In genomic region chr2:164826293-164827243, GRCh38 we compare ENCODE assay signal across 11 cellular contexts. TPM values are rescaled to one million over a fixed set of nuclear protein-coding genes. Genes with fewer than 3 reads are reported as not detected.
A peak's percentile ranks its signal among the peaks of the same experiment; 100 is the strongest.
DNase-seq lines count a peak whose midpoint lies in the region; ATAC-seq, FAIRE-seq and TF ChIP-seq lines count a peak whose summit lies in the region.
"Had no signal": no experiment of that assay in that cellular context is flagged by ENCODE, and none has a peak within 500 bp of the region (broad histone marks: within the 10 kb centered on the region; RNA-seq: fewer than 3 reads in every experiment).

No MANE protein-coding gene starts in this region.

- peak overlapping the region; percentile 48; the same call in 1 of the 2 replicates for H3K27ac ChIP-seq in MM.1S (ENCODE audit: low read length)

- H3K4me3 Mint-ChIP-seq in memory B cell, result peak overlapping the region; percentile 42
- no peak overlapping the region for H3K4me3 Mint-ChIP-seq in CD14-positive monocyte
- H3K4me3 Mint-ChIP-seq: T-helper 1 cell treated with Interleukin-12 subunit alpha and Interleukin-12 subunit beta and Interleukin-4 antibody, amounts not matched to agents 30 μg/mL and 1 μg/mL, for 36 hours had no signal

- H3K9ac ChIP-seq in MM.1S (ENCODE audit: low read length), result no peak overlapping the region

- no peaks in the 10 kb centered on the region for H3K9me3 ChIP-seq in MM.1S (replicated peaks; ENCODE audit: insufficient read depth, low read length)

- intact Hi-C loops in CD14-positive monocyte (cut with micrococcal nuclease), result no loop called here

- peak overlapping the region; percentile 48; the same call in 1 of the 2 replicates for H3K4me2 ChIP-seq in MM.1S (ENCODE audit: low read depth, low read length)

- H3K9me3 Mint-ChIP-seq in memory B cell, result no peaks in the 10 kb centered on the region
- peaks cover 0 to 2% (median 0%) of the 10 kb centered on the region in 7 donors for H3K9me3 Mint-ChIP-seq in CD14-positive monocyte
- H3K9me3 Mint-ChIP-seq: T-helper 1 cell treated with Interleukin-12 subunit alpha and Interleukin-12 subunit beta and Interleukin-4 antibody, amounts not matched to agents 30 μg/mL and 1 μg/mL, for 36 hours had no signal

- H3K36me3 ChIP-seq in MM.1S (replicated peaks; ENCODE audit: insufficient read depth, low read length), result no peaks in the 10 kb centered on the region
- peaks cover 3% of the 10 kb centered on the region for H3K36me3 ChIP-seq in bronchial epithelial cell (ENCODE audit: control insufficient read depth, insufficient read depth, low read length)

- DNase-seq in AG10803 (ENCODE audit: low read depth) (peak; percentile 73), MM.1S (peak; percentile 82), bronchial epithelial cell (ENCODE audit: low read depth) (peak; percentile 67), memory B cell (ENCODE audit: low spot score in 2 of 2) (no peak), MV-4-11 (lab: John Stamatoyannopoulos, UW) (no peak), NCI-H187 treated with DMSO at 0.1 percent for 48 hours (lab: John Stamatoyannopoulos, UW) (no peak), CD14-positive monocyte (ENCODE audit: low spot score) (no peak)
- DNase-seq: stimulated activated CD4-positive, alpha-beta T cell treated with anti-CD3 and anti-CD28 coated beads, Interleukin-4, amount 100 ng/mL, for 4 hours had no signal

- no peak for FAIRE-seq in bronchial epithelial cell (lab: Jason Lieb, UNC)
- FAIRE-seq: frontal cortex had no signal

- H3K27ac Mint-ChIP-seq in memory B cell (no peak overlapping the region), CD14-positive monocyte (no peak overlapping the region)
- H3K27ac Mint-ChIP-seq: T-helper 1 cell treated with Interleukin-12 subunit alpha and Interleukin-12 subunit beta and Interleukin-4 antibody, amounts not matched to agents 30 μg/mL and 1 μg/mL, for 36 hours had no signal

- H3K4me3 ChIP-seq in AG10803 (ENCODE audit: low read length) (no peak overlapping the region; the same call in 1 of the 2 replicates), MM.1S (ENCODE audit: low read length) (no peak overlapping the region), bronchial epithelial cell (ENCODE audit: low read depth, low read length) (no peak overlapping the region)

- H3K27me3 ChIP-seq in MM.1S (replicated peaks; ENCODE audit: insufficient read depth, low read length) (no peaks in the 10 kb centered on the region), bronchial epithelial cell (ENCODE audit: control insufficient read depth, insufficient read depth, low read length) (no peaks in the 10 kb centered on the region)

- peaks cover 10% of the 10 kb centered on the region for H3F3A ChIP-seq in MM.1S (ENCODE audit: insufficient read depth, low read length)

- H3K27me3 Mint-ChIP-seq in memory B cell (no peaks in the 10 kb centered on the region), CD14-positive monocyte (ENCODE audit: low read depth in 3 of 3) (no peaks in the 10 kb centered on the region)

- peaks cover 27% of the 10 kb centered on the region for H3K4me1 ChIP-seq in MM.1S (ENCODE audit: low read length)

- no peaks in the 10 kb centered on the region for H4K20me1 ChIP-seq in MM.1S (ENCODE audit: insufficient read depth, low read length)

- no peak for TF ChIP-seq CTCF in AG10803 (conservative IDR thresholded peaks at IDR 0.05; ENCODE audit: low read length)
- no peak for TF ChIP-seq CTCF in MM.1S (IDR thresholded peaks at IDR 0.05; ENCODE audit: low read length)
- no peak for TF ChIP-seq CTCF in bronchial epithelial cell (IDR thresholded peaks at IDR 0.05; ENCODE audit: insufficient read depth, low read length, severe bottlenecking)
- no peak for TF ChIP-seq CTCF in CD14-positive monocyte (IDR thresholded peaks at IDR 0.05)

- no peaks in the 10 kb centered on the region for H3K9me2 ChIP-seq in MM.1S (replicated peaks; ENCODE audit: insufficient read depth, low read length)

- H2AFZ ChIP-seq in MM.1S (ENCODE audit: low read length), result no peak overlapping the region

- H3K36me3 Mint-ChIP-seq in memory B cell (no peaks in the 10 kb centered on the region), CD14-positive monocyte (no peaks in the 10 kb centered on the region)

- peaks cover 68% of the 10 kb centered on the region for H3K79me2 ChIP-seq in MM.1S (ENCODE audit: low read length)

- H3K4me1 Mint-ChIP-seq in memory B cell, result peaks cover 14% of the 10 kb centered on the region
- peaks cover 4% of the 10 kb centered on the region for H3K4me1 Mint-ChIP-seq in CD14-positive monocyte

- peak; percentile 82 for ATAC-seq in memory B cell (ENCODE audit: low read depth)
- ATAC-seq in GM18858 (IDR thresholded peaks at IDR 0.05; ENCODE audit: unreplicated experiment), result no peak

RNA-seq across cellular contexts. Expression of gene COBLL1, which starts 15.1 kb away (rescaled TPM):
- total RNA-seq in bronchial epithelial cell, result 10.5 and 18.9 TPM in 2 replicates
- polyA plus RNA-seq in CD14-positive monocyte, result under 1 TPM; 0.18 to 0.54 TPM

Comparison
In these comparisons a context has a peak if more than half of its experiments do, and no peak if none do; other contexts are left out.
1. DNase-seq: peak in AG10803 (single experiment), MM.1S (single experiment) and bronchial epithelial cell (single experiment); none in memory B cell (0 of 2), MV-4-11 (single experiment), NCI-H187 treated with DMSO at 0.1 percent for 48 hours (single experiment) and CD14-positive monocyte (single experiment).